Comparison of ENCODE assay signal across 2 cellular contexts in the genomic region with DNA sequence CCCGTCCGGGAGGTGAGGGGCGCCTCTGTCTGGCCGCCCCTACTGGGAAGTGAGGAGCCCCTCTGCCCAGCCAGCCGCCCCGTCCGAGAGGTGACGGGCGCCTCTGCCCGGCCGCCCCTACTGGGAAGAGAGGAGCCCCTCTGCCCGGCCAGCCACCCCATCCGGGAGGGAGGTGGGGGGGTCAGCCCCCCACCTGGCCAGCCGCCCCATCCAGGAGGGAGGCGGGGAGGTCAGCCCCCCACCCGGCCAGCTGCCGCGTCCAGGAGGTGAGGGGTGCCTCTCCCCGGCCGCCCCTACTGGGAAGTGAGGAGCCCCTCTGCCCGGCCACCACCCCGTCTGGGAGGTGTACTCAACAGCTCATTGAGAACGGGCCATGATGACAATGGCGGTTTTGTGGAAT. TPM values are rescaled to one million over a fixed set of nuclear protein-coding genes. Genes with fewer than 3 reads are reported as not detected.
"Had no signal": no experiment of that assay in that cellular context is flagged by ENCODE, and none has a peak within 500 bp of the region (broad histone marks: within the 10 kb centered on the region; RNA-seq: fewer than 3 reads in every experiment).

No MANE protein-coding gene starts in this region.

RNA-seq across cellular contexts. Expression of a gene that starts 31.7 kb away (rescaled TPM):
- total RNA-seq: G401, GM12878 had no signal
- polyA plus RNA-seq: GM12878 had no signal
